ENCODE assay signal across 15 cellular contexts in the genomic region with DNA sequence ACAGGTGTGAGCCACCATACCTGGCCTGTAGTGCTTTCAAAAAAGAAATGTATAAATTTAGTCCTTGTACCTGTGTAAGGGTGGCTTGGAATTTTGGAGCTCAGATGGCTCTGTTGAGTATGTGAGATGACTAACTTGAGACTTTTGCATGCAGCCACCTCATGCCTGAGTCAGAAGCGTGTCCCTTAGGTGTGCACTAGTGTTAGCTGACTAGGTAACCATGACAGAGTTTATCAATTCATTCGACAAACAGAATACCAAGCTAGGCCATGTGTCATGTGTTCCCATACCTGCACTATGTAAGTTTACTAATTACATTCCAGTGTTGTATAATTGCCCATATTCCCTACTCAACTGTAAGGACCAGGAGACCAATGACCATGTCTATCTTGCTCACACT. TPM values are rescaled to one million over a fixed set of nuclear protein-coding genes. Genes with fewer than 3 reads are reported as not detected.
DNase-seq lines count a peak whose midpoint lies in the region; ATAC-seq, FAIRE-seq and TF ChIP-seq lines count a peak whose summit lies in the region.
"Had no signal": no experiment of that assay in that cellular context is flagged by ENCODE, and none has a peak within 500 bp of the region (broad histone marks: within the 10 kb centered on the region; RNA-seq: fewer than 3 reads in every experiment).

No MANE protein-coding gene starts in this region.

- H3K4me1 ChIP-seq in trophoblast cell (ENCODE audit: control insufficient read depth in 1 of 2, insufficient read depth in 2 of 2, low read length in 2 of 2) = no peaks in the 10 kb centered on the region

- no peak overlapping the region for H2AFZ ChIP-seq in trophoblast cell (ENCODE audit: insufficient read depth, low read length, poor library complexity)
- H2AFZ ChIP-seq: GM23248 had no signal

- no peak overlapping the region for H2BK5ac ChIP-seq in trophoblast cell (ENCODE audit: low read depth, low read length, poor library complexity)

- H3K36me3 ChIP-seq in bronchial epithelial cell (ENCODE audit: control insufficient read depth, insufficient read depth, low read length) (no peaks in the 10 kb centered on the region), trophoblast cell (ENCODE audit: control insufficient read depth in 1 of 2, insufficient read depth in 2 of 2, low read length in 2 of 2) (no peaks in the 10 kb centered on the region)

- no peaks in the 10 kb centered on the region for H3K27me3 Mint-ChIP-seq in activated CD4-positive, alpha-beta T cell treated with anti-CD3 and anti-CD28 coated beads for 36 hours
- H3K27me3 Mint-ChIP-seq in IgD-negative memory B cell = no peaks in the 10 kb centered on the region

- H3K79me2 ChIP-seq in trophoblast cell (ENCODE audit: control insufficient read depth, insufficient read depth, low read length, poor library complexity) = peaks cover 10% of the 10 kb centered on the region

- H4K8ac ChIP-seq in trophoblast cell (ENCODE audit: low read depth, low read length) = no peak overlapping the region

- no peak for FAIRE-seq in bronchial epithelial cell (lab: Jason Lieb, UNC)
- FAIRE-seq: GM18507 had no signal

- H2BK12ac ChIP-seq in trophoblast cell (ENCODE audit: low read length) = no peak overlapping the region

- H2AK5ac ChIP-seq in trophoblast cell (ENCODE audit: low read length) = no peak overlapping the region

- TF ChIP-seq CTCF in bronchial epithelial cell (IDR thresholded peaks at IDR 0.05; ENCODE audit: insufficient read depth, low read length, severe bottlenecking) = no peak

- H3K9me3 ChIP-seq in trophoblast cell (ENCODE audit: insufficient read depth, low read depth, low read length) = no peaks in the 10 kb centered on the region
- H3K9me3 ChIP-seq: Caco-2 had no signal

- ATAC-seq in activated CD4-positive, alpha-beta T cell treated with anti-CD3 and anti-CD28 coated beads for 36 hours = no peak
- ATAC-seq in HG03432 (IDR thresholded peaks at IDR 0.05; ENCODE audit: unreplicated experiment) = no peak
- ATAC-seq: CD8-positive, alpha-beta T cell had no signal

- H4K91ac ChIP-seq in trophoblast cell (ENCODE audit: low read depth, low read length) = no peak overlapping the region

- H3K27ac ChIP-seq in trophoblast cell (ENCODE audit: low read depth, low read length) = no peak overlapping the region
- H3K27ac ChIP-seq: 22Rv1, GM23248 had no signal

- DNase-seq in activated CD4-positive, alpha-beta T cell treated with anti-CD3 and anti-CD28 coated beads for 36 hours = peak; percentile 35
- DNase-seq in activated CD4-positive, alpha-beta T cell treated with anti-CD3 and anti-CD28 coated beads, Interleukin-2, amount 50 U/mL, for 48 hours = no peak
- DNase-seq in bronchial epithelial cell (ENCODE audit: low read depth) (peak; percentile 77), trophoblast cell (peak; percentile 47 to 60), SK-N-DZ (ENCODE audit: low spot score) (no peak)
- DNase-seq: Caco-2; CD8-positive, alpha-beta T cell; DND-41; GF-D8; GM23248 had no signal

- H3K4me3 Mint-ChIP-seq in activated CD4-positive, alpha-beta T cell treated with anti-CD3 and anti-CD28 coated beads for 36 hours = no peak overlapping the region
- peak overlapping the region in 1 of 4 donors; percentile 12 for H3K4me3 Mint-ChIP-seq in IgD-negative memory B cell
- H3K4me3 Mint-ChIP-seq: CD14-positive monocyte; CD8-positive, alpha-beta T cell had no signal

- POLR2A ChIA-PET in activated CD4-positive, alpha-beta T cell treated with anti-CD3 and anti-CD28 coated beads for 36 hours (lab: Charles Lee) = no interaction called here

- intact Hi-C loops in activated CD4-positive, alpha-beta T cell treated with anti-CD3 and anti-CD28 coated beads for 36 hours (cut with DNase I, micrococcal nuclease) = loop anchor here in 1 of 2 experiments (5.0 kb wide), 1 partner anchor 57 kb away; no protein-coding TSS in a partner anchor

- no peak overlapping the region for H3K14ac ChIP-seq in trophoblast cell (ENCODE audit: low read length)

- peaks cover 11% of the 10 kb centered on the region for H3K79me1 ChIP-seq in trophoblast cell (ENCODE audit: low read length)

- peaks cover 12% of the 10 kb centered on the region for H3K4me1 Mint-ChIP-seq in activated CD4-positive, alpha-beta T cell treated with anti-CD3 and anti-CD28 coated beads for 36 hours
- H3K4me1 Mint-ChIP-seq in IgD-negative memory B cell = peaks cover 14 to 27% (median 22%) of the 10 kb centered on the region in 3 donors

- no peak overlapping the region for H3K27ac Mint-ChIP-seq in activated CD4-positive, alpha-beta T cell treated with anti-CD3 and anti-CD28 coated beads for 36 hours
- peak overlapping the region in 2 of 3 donors; percentile 0 to 36 for H3K27ac Mint-ChIP-seq in IgD-negative memory B cell
- H3K27ac Mint-ChIP-seq: CD14-positive monocyte; CD8-positive, alpha-beta T cell had no signal

- no peak overlapping the region for H3K4ac ChIP-seq in trophoblast cell (ENCODE audit: low read depth, low read length)

- no peak overlapping the region for H2BK120ac ChIP-seq in trophoblast cell (ENCODE audit: insufficient read depth, low read length, poor library complexity)

- no peaks in the 10 kb centered on the region for H3K36me3 Mint-ChIP-seq in activated CD4-positive, alpha-beta T cell treated with anti-CD3 and anti-CD28 coated beads for 36 hours (ENCODE audit: low read depth)
- H3K36me3 Mint-ChIP-seq in IgD-negative memory B cell = peaks cover 1% of the 10 kb centered on the region
- H3K36me3 Mint-ChIP-seq: CD14-positive monocyte had no signal

- no peak overlapping the region for H4K12ac ChIP-seq in trophoblast cell (ENCODE audit: low read depth, low read length)

- H3K9me3 Mint-ChIP-seq in activated CD4-positive, alpha-beta T cell treated with anti-CD3 and anti-CD28 coated beads for 36 hours (ENCODE audit: low read depth) = no peaks in the 10 kb centered on the region
- no peaks in the 10 kb centered on the region for H3K9me3 Mint-ChIP-seq in IgD-negative memory B cell
- H3K9me3 Mint-ChIP-seq: CD14-positive monocyte; CD8-positive, alpha-beta T cell had no signal

- H3K4me3 ChIP-seq in bronchial epithelial cell (ENCODE audit: low read depth, low read length) (no peak overlapping the region), trophoblast cell (ENCODE audit: low read depth, low read length) (no peak overlapping the region)
- H3K4me3 ChIP-seq: GM23248 had no signal

- H3K27me3 ChIP-seq in bronchial epithelial cell (ENCODE audit: control insufficient read depth, insufficient read depth, low read length) = no peaks in the 10 kb centered on the region
- H3K27me3 ChIP-seq in trophoblast cell (ENCODE audit: insufficient read depth, low read length) = no peaks in the 10 kb centered on the region

- WGBS in trophoblast cell (ENCODE audit: extremely low coverage, insufficient coverage, insufficient read length) = no CpG with 5 or more reads among the region's 2 CpGs

- CTCF ChIA-PET in activated CD4-positive, alpha-beta T cell treated with anti-CD3 and anti-CD28 coated beads for 36 hours (lab: Charles Lee) = interaction anchor here (0.6 to 1.7 kb wide), 6 partner anchors 24 to 303 kb away, joined by 3 to 5 read pairs (median 3); no protein-coding TSS in a partner anchor

- H3K4me2 ChIP-seq in trophoblast cell (ENCODE audit: low read length) = no peak overlapping the region

- H3K18ac ChIP-seq in trophoblast cell (ENCODE audit: low read length) = no peak overlapping the region

- no peak overlapping the region for H3K9ac ChIP-seq in trophoblast cell (ENCODE audit: low read length)
- H3K9ac ChIP-seq: GM23248 had no signal

- no peak overlapping the region for H3K23ac ChIP-seq in trophoblast cell (ENCODE audit: low read length)

RNA-seq across cellular contexts. Expression of gene ZNF639, which starts 4.0 kb away (rescaled TPM):
- 10 to 100 TPM; 31.0 to 39.6 TPM for total RNA-seq in activated CD4-positive, alpha-beta T cell treated with anti-CD3 and anti-CD28 coated beads for 36 hours
- polyA plus RNA-seq in IgD-negative memory B cell = 59.4 TPM
- 31.4 and 51.6 TPM in 2 replicates for total RNA-seq in bronchial epithelial cell
- 17.0 and 17.6 TPM in 2 replicates for polyA plus RNA-seq in trophoblast cell (2013)
- 84.7 and 85.3 TPM in 2 replicates for polyA plus RNA-seq in SK-N-DZ (2014; cell fraction: cytosol; rRNA removed)
- polyA plus RNA-seq in SK-N-DZ (2014; cell fraction: nucleus; rRNA removed) = 54.8 and 60.8 TPM in 2 replicates

RNA-seq across cellular contexts. Expression of gene MFN1, which starts 28.6 kb away (rescaled TPM):
- 10 to 100 TPM; 24.4 to 30.4 TPM for total RNA-seq in activated CD4-positive, alpha-beta T cell treated with anti-CD3 and anti-CD28 coated beads for 36 hours
- 12.8 TPM for polyA plus RNA-seq in IgD-negative memory B cell
- 47.1 and 68.0 TPM in 2 replicates for total RNA-seq in bronchial epithelial cell
- 15.1 and 16.0 TPM in 2 replicates for polyA plus RNA-seq in trophoblast cell (2013)
- 36.1 and 67.0 TPM in 2 replicates for polyA plus RNA-seq in SK-N-DZ (2014; cell fraction: cytosol; rRNA removed)
- 48.8 and 77.2 TPM in 2 replicates for polyA plus RNA-seq in SK-N-DZ (2014; cell fraction: nucleus; rRNA removed)

Comparison
In these comparisons a context has a peak if more than half of its experiments do, and no peak if none do; other contexts are left out.
1. DNase-seq: peak in activated CD4-positive, alpha-beta T cell treated with anti-CD3 and anti-CD28 coated beads for 36 hours (single experiment), bronchial epithelial cell (single experiment) and trophoblast cell (2 of 2); none in activated CD4-positive, alpha-beta T cell treated with anti-CD3 and anti-CD28 coated beads, Interleukin-2, amount 50 U/mL, for 48 hours (0 of 2) and SK-N-DZ (single experiment).